In genomic region chr3:43687499-43687811, GRCh38 we compare ENCODE assay signal across 20 cellular contexts. TPM values are rescaled to one million over a fixed set of nuclear protein-coding genes. Genes with fewer than 3 reads are reported as not detected.
DNase-seq lines count a peak whose midpoint lies in the region; TF ChIP-seq lines count a peak whose summit lies in the region.
"Had no signal": no experiment of that assay in that cellular context is flagged by ENCODE, and none has a peak within 500 bp of the region (broad histone marks: within the 10 kb centered on the region; RNA-seq: fewer than 3 reads in every experiment).

No MANE protein-coding gene starts in this region.

- H3K27me3 Mint-ChIP-seq in CD8-positive, alpha-beta memory T cell, result peaks cover 5 to 6% of the 10 kb centered on the region in 2 donors
- peaks cover 15% of the 10 kb centered on the region for H3K27me3 Mint-ChIP-seq in nephron (ENCODE audit: low read depth)
- no peaks in the 10 kb centered on the region for H3K27me3 Mint-ChIP-seq in type B pancreatic cell
- no peaks in the 10 kb centered on the region for H3K27me3 Mint-ChIP-seq in neural progenitor cell (ENCODE audit: insufficient read depth, low read depth)
- H3K27me3 Mint-ChIP-seq: B cell; CD4-positive, alpha-beta T cell had no signal

- no peak for TF ChIP-seq CTCF in nephron (IDR thresholded peaks at IDR 0.05; ENCODE audit: unreplicated experiment in 3 of 3)
- no peak for TF ChIP-seq CTCF in type B pancreatic cell (conservative IDR thresholded peaks at IDR 0.05)
- TF ChIP-seq CTCF in neural progenitor cell (IDR thresholded peaks at IDR 0.05), result no peak

- peaks cover 30% of the 10 kb centered on the region for H3F3A ChIP-seq in neural progenitor cell (ENCODE audit: low read depth)

- H3K4me1 Mint-ChIP-seq in CD8-positive, alpha-beta memory T cell, result peaks cover 17 to 26% (median 22%) of the 10 kb centered on the region in 3 donors
- H3K4me1 Mint-ChIP-seq in nephron (peaks cover 14% of the 10 kb centered on the region), type B pancreatic cell (ENCODE audit: unreplicated experiment) (peaks cover 17% of the 10 kb centered on the region), neural progenitor cell (peaks cover 12% of the 10 kb centered on the region)

- peaks cover 10% of the 10 kb centered on the region for H3K79me2 ChIP-seq in neural progenitor cell (ENCODE audit: low read depth)

- no peaks in the 10 kb centered on the region for H3K9me3 Mint-ChIP-seq in CD8-positive, alpha-beta memory T cell
- H3K9me3 Mint-ChIP-seq in nephron (peaks cover 8% of the 10 kb centered on the region), type B pancreatic cell (peaks cover 4% of the 10 kb centered on the region), neural progenitor cell (peaks cover 8% of the 10 kb centered on the region)
- H3K9me3 Mint-ChIP-seq: CD4-positive, alpha-beta T cell; CD8-positive, alpha-beta T cell had no signal

- no peak overlapping the region for H3K4me3 ChIP-seq in CD8-positive, alpha-beta memory T cell (ENCODE audit: low read length)
- no peak overlapping the region for H3K4me3 ChIP-seq in neural progenitor cell
- H3K4me3 ChIP-seq: A549; BLaER1 treated with 17β-estradiol and CSF1 and Interleukin-3, amounts not matched to agents 10 nM and 100 nM; GM12878 had no signal

- H3K4me1 ChIP-seq in CD8-positive, alpha-beta memory T cell (ENCODE audit: insufficient read depth, low read length), result peaks cover 13% of the 10 kb centered on the region
- peaks cover 7% of the 10 kb centered on the region for H3K4me1 ChIP-seq in neural progenitor cell

- H3K27me3 ChIP-seq in CD8-positive, alpha-beta memory T cell (ENCODE audit: insufficient read depth, low read length, poor library complexity, severe bottlenecking), result no peaks in the 10 kb centered on the region
- no peaks in the 10 kb centered on the region for H3K27me3 ChIP-seq in neural progenitor cell
- H3K27me3 ChIP-seq: BLaER1 treated with 17β-estradiol and CSF1 and Interleukin-3, amounts not matched to agents 10 nM and 100 nM had no signal

- POLR2A ChIA-PET in CD8-positive, alpha-beta memory T cell (lab: Charles Lee), result no interaction called here

- CTCF ChIA-PET in CD8-positive, alpha-beta memory T cell (lab: Charles Lee), result no interaction called here

- H3K36me3 ChIP-seq in CD8-positive, alpha-beta memory T cell (ENCODE audit: insufficient read depth, low read length), result no peaks in the 10 kb centered on the region
- no peaks in the 10 kb centered on the region for H3K36me3 ChIP-seq in neural progenitor cell
- H3K36me3 ChIP-seq: BLaER1 treated with 17β-estradiol and CSF1 and Interleukin-3, amounts not matched to agents 10 nM and 100 nM had no signal

- H3K36me3 Mint-ChIP-seq in CD8-positive, alpha-beta memory T cell, result peaks cover 0 to 5% (median 0%) of the 10 kb centered on the region in 3 donors
- no peaks in the 10 kb centered on the region for H3K36me3 Mint-ChIP-seq in nephron (ENCODE audit: low read depth)
- no peaks in the 10 kb centered on the region for H3K36me3 Mint-ChIP-seq in type B pancreatic cell
- H3K36me3 Mint-ChIP-seq in neural progenitor cell, result peaks cover 3% of the 10 kb centered on the region
- H3K36me3 Mint-ChIP-seq: CD8-positive, alpha-beta T cell had no signal

- no peaks in the 10 kb centered on the region for H3K9me3 ChIP-seq in CD8-positive, alpha-beta memory T cell (ENCODE audit: low read length)
- no peaks in the 10 kb centered on the region for H3K9me3 ChIP-seq in neural progenitor cell (ENCODE audit: low read depth)
- H3K9me3 ChIP-seq: A549; BLaER1 treated with 17β-estradiol and CSF1 and Interleukin-3, amounts not matched to agents 10 nM and 100 nM had no signal

- peak overlapping the region in 1 of 8 donors; percentile 42 for H3K27ac Mint-ChIP-seq in CD8-positive, alpha-beta memory T cell
- H3K27ac Mint-ChIP-seq in nephron (no peak overlapping the region), type B pancreatic cell (peak overlapping the region; percentile 57), neural progenitor cell (no peak overlapping the region)
- H3K27ac Mint-ChIP-seq: B cell; CD4-positive, alpha-beta T cell; CD8-positive, alpha-beta T cell had no signal

- H4K20me1 ChIP-seq in neural progenitor cell (ENCODE audit: low read depth), result no peaks in the 10 kb centered on the region

- H3K27ac ChIP-seq in CD8-positive, alpha-beta memory T cell (ENCODE audit: low read depth, low read length), result peak overlapping the region; percentile 47
- H3K27ac ChIP-seq in neural progenitor cell, result no peak overlapping the region
- H3K27ac ChIP-seq: 22Rv1; A549; BLaER1 treated with 17β-estradiol and CSF1 and Interleukin-3, amounts not matched to agents 10 nM and 100 nM; C4-2B had no signal

- no peak overlapping the region for H3K9ac ChIP-seq in neural progenitor cell
- H3K9ac ChIP-seq: BLaER1 treated with 17β-estradiol and CSF1 and Interleukin-3, amounts not matched to agents 10 nM and 100 nM had no signal

- DNase-seq in CD8-positive, alpha-beta memory T cell, result no peak
- DNase-seq in type B pancreatic cell (ENCODE audit: extremely low spot score, unreplicated experiment), result no peak
- no peak for DNase-seq in DMS53 treated with DMSO at 0.1 percent for 48 hours (lab: John Stamatoyannopoulos, UW; ENCODE audit: unreplicated experiment)
- DNase-seq in neural progenitor cell (ENCODE audit: low spot score), result no peak
- DNase-seq: AML-193; CD4-positive, alpha-beta T cell; CD8-positive, alpha-beta T cell; COR-L47; DMS 273 treated with DMSO at 0.1 percent for 48 hours; DMS153; DMS53; DMS79 treated with DMSO at 0.1 percent for 48 hours; GF-D8 had no signal

- H2AFZ ChIP-seq in neural progenitor cell (replicated peaks), result no peak overlapping the region

- H3K4me2 ChIP-seq in neural progenitor cell, result no peak overlapping the region
- H3K4me2 ChIP-seq: A549; BLaER1 treated with 17β-estradiol and CSF1 and Interleukin-3, amounts not matched to agents 10 nM and 100 nM had no signal

- H3K4me3 Mint-ChIP-seq in CD8-positive, alpha-beta memory T cell, result peak overlapping the region in 1 of 7 donors; percentile 72
- H3K4me3 Mint-ChIP-seq in nephron (peak overlapping the region in 2 of 3 experiments; percentile 27 to 33), type B pancreatic cell (no peak overlapping the region), neural progenitor cell (no peak overlapping the region)
- H3K4me3 Mint-ChIP-seq: B cell; CD4-positive, alpha-beta T cell; CD8-positive, alpha-beta T cell had no signal

RNA-seq across cellular contexts. Expression of gene ABHD5, which starts 3.3 kb away (rescaled TPM):
- 10 to 100 TPM; 17.0 to 18.0 TPM for total RNA-seq in CD8-positive, alpha-beta memory T cell
- polyA plus RNA-seq in CD8-positive, alpha-beta memory T cell, result 6.8 TPM
- total RNA-seq in type B pancreatic cell (ENCODE audit: low replicate concordance) (13.2 and 21.7 TPM in 2 replicates), neural progenitor cell (ENCODE audit: low replicate concordance) (8.7 and 9.1 TPM in 2 replicates)

Comparison
In these comparisons a context has a peak if more than half of its experiments do, and no peak if none do; other contexts are left out.
1. H3K4me3 Mint-ChIP-seq: peak in nephron (2 of 3); none in type B pancreatic cell (single experiment) and neural progenitor cell (single experiment).